14 cellular contexts compared by ENCODE assay signal in genomic region chr5:103033696-103034095, GRCh38.
A peak's percentile ranks its signal among the peaks of the same experiment; 100 is the strongest.
DNase-seq lines count a peak whose midpoint lies in the region; ATAC-seq, FAIRE-seq and TF ChIP-seq lines count a peak whose summit lies in the region.
"Had no signal": no experiment of that assay in that cellular context is flagged by ENCODE, and none has a peak within 500 bp of the region (broad histone marks: within the 10 kb centered on the region; RNA-seq: fewer than 3 reads in every experiment).

No MANE protein-coding gene starts in this region.

- H3K4ac ChIP-seq in trophoblast cell (ENCODE audit: low read depth, low read length): no peak overlapping the region

- no peaks in the 10 kb centered on the region for H3K4me1 ChIP-seq in trophoblast cell (ENCODE audit: control insufficient read depth in 1 of 2, insufficient read depth in 2 of 2, low read length in 2 of 2)
- H3K4me1 ChIP-seq: A549, Caco-2 had no signal

- H3K36me3 ChIP-seq in trophoblast cell (ENCODE audit: control insufficient read depth in 1 of 2, insufficient read depth in 2 of 2, low read length in 2 of 2): peaks cover 2 to 3% of the 10 kb centered on the region in 2 experiments

- H3K9me3 ChIP-seq in trophoblast cell (ENCODE audit: insufficient read depth, low read depth, low read length): peaks cover 10% of the 10 kb centered on the region
- H3K9me3 ChIP-seq: A549, Caco-2 had no signal

- H3K79me2 ChIP-seq in trophoblast cell (ENCODE audit: control insufficient read depth, insufficient read depth, low read length, poor library complexity): no peaks in the 10 kb centered on the region

- H2BK5ac ChIP-seq in trophoblast cell (ENCODE audit: low read depth, low read length, poor library complexity): no peak overlapping the region

- no peak overlapping the region for H3K9ac ChIP-seq in trophoblast cell (ENCODE audit: low read length)
- H3K9ac ChIP-seq: GM23248 had no signal

- TF ChIP-seq POLR2A in GM12892 (IDR thresholded peaks at IDR 0.05; ENCODE audit: low read depth, low read length): no peak

- H4K12ac ChIP-seq in trophoblast cell (ENCODE audit: low read depth, low read length): no peak overlapping the region

- FAIRE-seq in GM12892 (lab: Jason Lieb, UNC): peak; percentile 65
- FAIRE-seq: A549, GM18507 had no signal

- H4K91ac ChIP-seq in trophoblast cell (ENCODE audit: low read depth, low read length): no peak overlapping the region

- H3K9me3 Mint-ChIP-seq in activated T-helper 17 cell treated with anti-CD3 and anti-CD28 coated beads, Interleukin-2, amount 50 U/mL, for 72 hours: no peaks in the 10 kb centered on the region
- H3K9me3 Mint-ChIP-seq in activated CD8-positive, alpha-beta T cell treated with anti-CD3 and anti-CD28 coated beads, Interleukin-2, amount 10 ng/mL, durations not matched to agents 7 days and 5 days (ENCODE audit: insufficient read depth): no peaks in the 10 kb centered on the region
- H3K9me3 Mint-ChIP-seq: CD8-positive, alpha-beta memory T cell had no signal

- POLR2A ChIA-PET in activated CD8-positive, alpha-beta T cell treated with anti-CD3 and anti-CD28 coated beads, Interleukin-2, amount 10 ng/mL, durations not matched to agents 7 days and 5 days (lab: Charles Lee): no interaction called here

- no peak overlapping the region for H2BK120ac ChIP-seq in trophoblast cell (ENCODE audit: insufficient read depth, low read length, poor library complexity)

- DNase-seq in left cardiac atrium: no peak
- DNase-seq in Right ventricle myocardium inferior (ENCODE audit: missing footprints): no peak
- no peak for DNase-seq in GM12892 (ENCODE audit: insufficient read length)
- DNase-seq in trophoblast cell: no peak
- no peak for DNase-seq in activated CD8-positive, alpha-beta T cell treated with anti-CD3 and anti-CD28 coated beads, Interleukin-2, amount 10 ng/mL, durations not matched to agents 7 days and 5 days
- DNase-seq: Caco-2; CD8-positive, alpha-beta memory T cell; GM23248; H7 had no signal

- no peak overlapping the region for H3K4me2 ChIP-seq in trophoblast cell (ENCODE audit: low read length)
- H3K4me2 ChIP-seq: A549 had no signal

- no peaks in the 10 kb centered on the region for H3K79me1 ChIP-seq in trophoblast cell (ENCODE audit: low read length)

- no peak overlapping the region for H2AK5ac ChIP-seq in trophoblast cell (ENCODE audit: low read length)

- no peaks in the 10 kb centered on the region for H3K27me3 ChIP-seq in trophoblast cell (ENCODE audit: insufficient read depth, low read length)

- peaks cover 39% of the 10 kb centered on the region for H3K36me3 Mint-ChIP-seq in activated T-helper 17 cell treated with anti-CD3 and anti-CD28 coated beads, Interleukin-2, amount 50 U/mL, for 72 hours (ENCODE audit: low read depth)
- H3K36me3 Mint-ChIP-seq in activated CD8-positive, alpha-beta T cell treated with anti-CD3 and anti-CD28 coated beads, Interleukin-2, amount 10 ng/mL, durations not matched to agents 7 days and 5 days (ENCODE audit: low read depth): no peaks in the 10 kb centered on the region
- H3K36me3 Mint-ChIP-seq: IgD-negative memory B cell had no signal

- H3K27me3 Mint-ChIP-seq in activated T-helper 17 cell treated with anti-CD3 and anti-CD28 coated beads, Interleukin-2, amount 50 U/mL, for 72 hours: no peaks in the 10 kb centered on the region
- peaks cover 3% of the 10 kb centered on the region for H3K27me3 Mint-ChIP-seq in activated CD8-positive, alpha-beta T cell treated with anti-CD3 and anti-CD28 coated beads, Interleukin-2, amount 10 ng/mL, durations not matched to agents 7 days and 5 days (ENCODE audit: low read depth)
- H3K27me3 Mint-ChIP-seq: CD8-positive, alpha-beta memory T cell; IgD-negative memory B cell had no signal

- H2AFZ ChIP-seq in trophoblast cell (ENCODE audit: insufficient read depth, low read length, poor library complexity): no peak overlapping the region
- H2AFZ ChIP-seq: GM23248 had no signal

- no peak overlapping the region for H4K8ac ChIP-seq in trophoblast cell (ENCODE audit: low read depth, low read length)

- H3K27ac ChIP-seq in trophoblast cell (ENCODE audit: low read depth, low read length): no peak overlapping the region
- H3K27ac ChIP-seq: A549, GM23248 had no signal

- H3K4me3 Mint-ChIP-seq in activated T-helper 17 cell treated with anti-CD3 and anti-CD28 coated beads, Interleukin-2, amount 50 U/mL, for 72 hours: no peak overlapping the region
- H3K4me3 Mint-ChIP-seq in activated CD8-positive, alpha-beta T cell treated with anti-CD3 and anti-CD28 coated beads, Interleukin-2, amount 10 ng/mL, durations not matched to agents 7 days and 5 days: no peak overlapping the region
- H3K4me3 Mint-ChIP-seq: CD8-positive, alpha-beta memory T cell; IgD-negative memory B cell had no signal

- H2BK12ac ChIP-seq in trophoblast cell (ENCODE audit: low read length): no peak overlapping the region

- H3K4me3 ChIP-seq in trophoblast cell (ENCODE audit: low read depth, low read length): peak overlapping the region; percentile 33
- H3K4me3 ChIP-seq: A549, GM23248 had no signal

- H3K4me1 Mint-ChIP-seq in activated T-helper 17 cell treated with anti-CD3 and anti-CD28 coated beads, Interleukin-2, amount 50 U/mL, for 72 hours: no peaks in the 10 kb centered on the region
- H3K4me1 Mint-ChIP-seq in activated CD8-positive, alpha-beta T cell treated with anti-CD3 and anti-CD28 coated beads, Interleukin-2, amount 10 ng/mL, durations not matched to agents 7 days and 5 days (ENCODE audit: low read depth): no peaks in the 10 kb centered on the region
- H3K4me1 Mint-ChIP-seq: CD8-positive, alpha-beta memory T cell; IgD-negative memory B cell had no signal

- CTCF ChIA-PET in activated CD8-positive, alpha-beta T cell treated with anti-CD3 and anti-CD28 coated beads, Interleukin-2, amount 10 ng/mL, durations not matched to agents 7 days and 5 days (lab: Charles Lee): no interaction called here

- WGBS in trophoblast cell (ENCODE audit: extremely low coverage, insufficient coverage, insufficient read length): no CpG with 5 or more reads among the region's 6 CpGs

- no peak overlapping the region for H3K14ac ChIP-seq in trophoblast cell (ENCODE audit: low read length)

- no peak overlapping the region for H3K23ac ChIP-seq in trophoblast cell (ENCODE audit: low read length)

- intact Hi-C loops in left cardiac atrium (cut with DNase I): loop anchor here in 1 of 2 donors (10.0 kb wide), 2 partner anchors 449 to 499 kb away; no protein-coding TSS in a partner anchor
- intact Hi-C loops in Right ventricle myocardium inferior (cut with DNase I): loop anchor here (10.0 kb wide), 1 partner anchor 111 kb away; no protein-coding TSS in a partner anchor

- no peak overlapping the region for H3K18ac ChIP-seq in trophoblast cell (ENCODE audit: low read length)

- H3K27ac Mint-ChIP-seq in activated T-helper 17 cell treated with anti-CD3 and anti-CD28 coated beads, Interleukin-2, amount 50 U/mL, for 72 hours: no peak overlapping the region
- no peak overlapping the region for H3K27ac Mint-ChIP-seq in activated CD8-positive, alpha-beta T cell treated with anti-CD3 and anti-CD28 coated beads, Interleukin-2, amount 10 ng/mL, durations not matched to agents 7 days and 5 days
- H3K27ac Mint-ChIP-seq: IgD-negative memory B cell had no signal

- ATAC-seq in left cardiac atrium: peak; percentile 5 to 24
- ATAC-seq in Right ventricle myocardium inferior: no peak
- peak; percentile 12 for ATAC-seq in activated T-helper 17 cell treated with anti-CD3 and anti-CD28 coated beads, Interleukin-2, amount 50 U/mL, for 72 hours (replicated peaks)
- no peak for ATAC-seq in activated CD8-positive, alpha-beta T cell treated with anti-CD3 and anti-CD28 coated beads, Interleukin-2, amount 10 ng/mL, durations not matched to agents 7 days and 5 days
- ATAC-seq in HG03378 (IDR thresholded peaks at IDR 0.05; ENCODE audit: unreplicated experiment): no peak
- ATAC-seq: A549 had no signal

Comparison
In these comparisons a context has a peak if more than half of its experiments do, and no peak if none do; other contexts are left out.
1. ATAC-seq: peak in left cardiac atrium (2 of 2) and activated T-helper 17 cell treated with anti-CD3 and anti-CD28 coated beads, Interleukin-2, amount 50 U/mL, for 72 hours (single experiment); none in Right ventricle myocardium inferior (single experiment), activated CD8-positive, alpha-beta T cell treated with anti-CD3 and anti-CD28 coated beads, Interleukin-2, amount 10 ng/mL, durations not matched to agents 7 days and 5 days (single experiment) and HG03378 (single experiment).